ENCODE assay signal across 8 cellular contexts in the genomic region with DNA sequence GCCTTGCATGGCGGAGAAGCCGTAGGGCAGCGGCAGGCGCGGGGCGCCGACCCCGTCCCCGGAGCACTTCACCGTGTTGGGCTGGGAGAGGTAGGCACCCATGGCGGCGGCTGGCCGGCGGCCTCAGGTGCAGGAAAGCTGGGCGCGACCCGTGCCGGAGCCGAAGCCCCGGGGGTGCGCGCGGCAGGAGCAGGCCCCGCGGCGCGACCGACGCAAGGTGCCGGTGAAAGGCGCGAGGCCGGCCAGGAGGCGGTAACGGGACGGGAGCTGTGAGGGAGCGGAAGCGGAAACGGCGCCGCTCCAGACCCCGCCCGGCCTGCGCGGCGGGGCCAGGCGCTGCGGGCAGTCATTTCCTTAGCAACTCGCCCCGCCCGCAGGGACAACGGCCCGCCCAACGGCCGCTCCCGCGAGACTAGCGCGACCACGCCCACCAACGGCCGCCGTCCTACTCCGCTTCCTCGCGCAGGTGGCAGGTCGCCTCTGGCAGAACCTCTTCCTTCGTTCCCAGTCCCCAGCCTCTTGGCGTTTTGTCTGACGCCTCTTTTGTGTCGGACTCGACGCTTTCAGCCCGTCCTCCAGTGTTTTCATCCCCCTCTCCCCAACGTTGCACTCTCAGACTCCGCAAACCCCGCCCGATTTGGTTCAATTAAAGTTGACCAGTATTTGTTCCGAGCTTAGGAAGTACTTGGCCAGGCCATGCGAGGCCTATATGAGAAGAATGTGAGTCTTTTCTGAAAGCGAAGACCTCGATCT. TPM values are rescaled to one million over a fixed set of nuclear protein-coding genes. Genes with fewer than 3 reads are reported as not detected.
A peak's percentile ranks its signal among the peaks of the same experiment; 100 is the strongest.
DNase-seq lines count a peak whose midpoint lies in the region; ATAC-seq, FAIRE-seq and TF ChIP-seq lines count a peak whose summit lies in the region.

A gene with protein sequence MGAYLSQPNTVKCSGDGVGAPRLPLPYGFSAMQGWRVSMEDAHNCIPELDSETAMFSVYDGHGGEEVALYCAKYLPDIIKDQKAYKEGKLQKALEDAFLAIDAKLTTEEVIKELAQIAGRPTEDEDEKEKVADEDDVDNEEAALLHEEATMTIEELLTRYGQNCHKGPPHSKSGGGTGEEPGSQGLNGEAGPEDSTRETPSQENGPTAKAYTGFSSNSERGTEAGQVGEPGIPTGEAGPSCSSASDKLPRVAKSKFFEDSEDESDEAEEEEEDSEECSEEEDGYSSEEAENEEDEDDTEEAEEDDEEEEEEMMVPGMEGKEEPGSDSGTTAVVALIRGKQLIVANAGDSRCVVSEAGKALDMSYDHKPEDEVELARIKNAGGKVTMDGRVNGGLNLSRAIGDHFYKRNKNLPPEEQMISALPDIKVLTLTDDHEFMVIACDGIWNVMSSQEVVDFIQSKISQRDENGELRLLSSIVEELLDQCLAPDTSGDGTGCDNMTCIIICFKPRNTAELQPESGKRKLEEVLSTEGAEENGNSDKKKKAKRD (minus strand): TSS at position 271 of the 753 bp plus-strand sequence. CDS start 169 bp downstream, at position 102.

- DNase-seq in GM12865 (ENCODE audit: low read depth) (peak; percentile 97), NCI-H1417 (lab: John Stamatoyannopoulos, UW) (peak; percentile 98 to 99 (median 98)), head of caudate nucleus (peak; percentile 90 to 99 (median 98)), pancreas (peak; percentile 94 to 99 (median 97)), thyroid gland (peak; percentile 96)
- DNase-seq in activated naive CD8-positive, alpha-beta T cell treated with anti-CD3 and anti-CD28 coated beads, Interleukin-2, amount 10 ng/mL, durations not matched to agents 7 days and 5 days, result peak; percentile 98

- peak within 1 kb of the TSS; percentile 93 for H2AFZ ChIP-seq in SU-DHL-6 (ENCODE audit: low read depth, low read length, severe bottlenecking)

- H3K9me2 ChIP-seq in SU-DHL-6 (replicated peaks; ENCODE audit: insufficient read depth, low read length), result no peaks in the 10 kb centered on the region

- peaks cover 3% of the 10 kb centered on the region for H3K9me3 Mint-ChIP-seq in activated naive CD8-positive, alpha-beta T cell treated with anti-CD3 and anti-CD28 coated beads, Interleukin-2, amount 10 ng/mL, durations not matched to agents 7 days and 5 days

- peaks cover 49% of the 10 kb centered on the region for H3K79me2 ChIP-seq in SU-DHL-6 (ENCODE audit: insufficient read depth, low read length)

- peaks cover 7% of the 10 kb centered on the region for H3K36me3 Mint-ChIP-seq in activated naive CD8-positive, alpha-beta T cell treated with anti-CD3 and anti-CD28 coated beads, Interleukin-2, amount 10 ng/mL, durations not matched to agents 7 days and 5 days

- no peak for FAIRE-seq in pancreas (lab: Jason Lieb, UNC)

- no peak for TF ChIP-seq CTCF in GM12865 (IDR thresholded peaks at IDR 0.05; ENCODE audit: insufficient read depth, low read depth, low read length, missing control alignments)
- TF ChIP-seq CTCF in SU-DHL-6 (IDR thresholded peaks at IDR 0.05; ENCODE audit: insufficient read depth, low read length, poor library complexity, severe bottlenecking), result no peak
- no peak for TF ChIP-seq CTCF in pancreas (IDR thresholded peaks at IDR 0.05)
- TF ChIP-seq CTCF in thyroid gland (IDR thresholded peaks at IDR 0.05), result peak in 1 of 6 experiments; percentile 10

- H3K4me3 Mint-ChIP-seq in activated naive CD8-positive, alpha-beta T cell treated with anti-CD3 and anti-CD28 coated beads, Interleukin-2, amount 10 ng/mL, durations not matched to agents 7 days and 5 days, result peak within 1 kb of the TSS; percentile 90

- H3K4me3 ChIP-seq in GM12865 (ENCODE audit: low read depth, low read length), result peak within 1 kb of the TSS; percentile 90
- peak within 1 kb of the TSS; percentile 98 for H3K4me3 ChIP-seq in SU-DHL-6 (ENCODE audit: insufficient read depth, low read length, poor library complexity, severe bottlenecking)
- H3K4me3 ChIP-seq in pancreas, result peak within 1 kb of the TSS; percentile 89 to 100 (median 100)
- peak within 1 kb of the TSS; percentile 96 to 100 (median 97) for H3K4me3 ChIP-seq in thyroid gland (replicated peaks in 1 of 3)

- H3K27me3 ChIP-seq in SU-DHL-6 (ENCODE audit: low read length), result no peaks in the 10 kb centered on the region
- no peaks in the 10 kb centered on the region for H3K27me3 ChIP-seq in pancreas
- no peaks in the 10 kb centered on the region for H3K27me3 ChIP-seq in thyroid gland

- H3K27me3 Mint-ChIP-seq in activated naive CD8-positive, alpha-beta T cell treated with anti-CD3 and anti-CD28 coated beads, Interleukin-2, amount 10 ng/mL, durations not matched to agents 7 days and 5 days, result peaks cover 7% of the 10 kb centered on the region

- peak within 1 kb of the TSS; percentile 100 for H3K4me2 ChIP-seq in SU-DHL-6 (ENCODE audit: low read depth, low read length, poor library complexity, severe bottlenecking)

- peaks cover 26% of the 10 kb centered on the region for H3K4me1 Mint-ChIP-seq in activated naive CD8-positive, alpha-beta T cell treated with anti-CD3 and anti-CD28 coated beads, Interleukin-2, amount 10 ng/mL, durations not matched to agents 7 days and 5 days

- POLR2A ChIA-PET in activated naive CD8-positive, alpha-beta T cell treated with anti-CD3 and anti-CD28 coated beads, Interleukin-2, amount 10 ng/mL, durations not matched to agents 7 days and 5 days (lab: Charles Lee), result interaction anchor here (0.6 to 4.2 kb wide), 19 partner anchors 9 to 1417 kb away, joined by 3 to 91 read pairs (median 4); a partner anchor contains a TSS

- H3K36me3 ChIP-seq in SU-DHL-6 (ENCODE audit: low read length), result peaks cover 10% of the 10 kb centered on the region
- H3K36me3 ChIP-seq in pancreas, result no peaks in the 10 kb centered on the region
- no peaks in the 10 kb centered on the region for H3K36me3 ChIP-seq in thyroid gland

- H3K27ac Mint-ChIP-seq in activated naive CD8-positive, alpha-beta T cell treated with anti-CD3 and anti-CD28 coated beads, Interleukin-2, amount 10 ng/mL, durations not matched to agents 7 days and 5 days, result peak within 1 kb of the TSS; percentile 85

- peaks cover 0 to 20% (median 8%) of the 10 kb centered on the region in 3 donors for H3K4me1 ChIP-seq in pancreas
- peaks cover 10 to 18% of the 10 kb centered on the region in 2 donors for H3K4me1 ChIP-seq in thyroid gland

- H4K20me1 ChIP-seq in SU-DHL-6 (ENCODE audit: low read depth, low read length), result peaks cover 22% of the 10 kb centered on the region

- peaks cover 5% of the 10 kb centered on the region; the same call in 1 of the 2 replicates for H3F3A ChIP-seq in SU-DHL-6 (ENCODE audit: insufficient read depth)

- H3K9me3 ChIP-seq in SU-DHL-6 (ENCODE audit: insufficient read depth, low read length) (no peaks in the 10 kb centered on the region), pancreas (no peaks in the 10 kb centered on the region), thyroid gland (no peaks in the 10 kb centered on the region)

- peak in 1 of 2 donors; percentile 86 for TF ChIP-seq POLR2A in thyroid gland (IDR thresholded peaks at IDR 0.05)

- H3K9ac ChIP-seq in SU-DHL-6 (ENCODE audit: low read length), result peak within 1 kb of the TSS; percentile 99

- intact Hi-C loops in head of caudate nucleus (cut with DNase I), result loop anchor here (1.0 to 2.0 kb wide), 2 partner anchors 19 to 29 kb away; a partner anchor contains a TSS
- intact Hi-C loops in pancreas (cut with DNase I), result no loop called here
- intact Hi-C loops in thyroid gland (cut with DNase I), result loop anchor here (2.0 to 5.0 kb wide), 2 partner anchors 19 to 42 kb away; a partner anchor contains a TSS

- WGBS in pancreas, 2 donors, result 0% methylated on average over 55 to 82 of the region's 82 CpGs
- WGBS in thyroid gland, 2 donors, result 1 to 3% methylated on average over 26 to 31 of the region's 82 CpGs

- ATAC-seq in HG02759 (IDR thresholded peaks at IDR 0.05; ENCODE audit: unreplicated experiment), result peak; percentile 96
- peak; percentile 97 for ATAC-seq in activated naive CD8-positive, alpha-beta T cell treated with anti-CD3 and anti-CD28 coated beads, Interleukin-2, amount 10 ng/mL, durations not matched to agents 7 days and 5 days (ENCODE audit: low read depth)
- ATAC-seq in pancreas, result peak; percentile 99 to 100 (median 99)

- H3K27ac ChIP-seq in SU-DHL-6 (ENCODE audit: low read depth, low read length), result peak within 1 kb of the TSS; percentile 70
- peak within 1 kb of the TSS; percentile 66 to 80 (median 70) for H3K27ac ChIP-seq in pancreas
- peak within 1 kb of the TSS; percentile 54 to 80 (median 58) for H3K27ac ChIP-seq in thyroid gland

RNA-seq across cellular contexts. Expression of the gene that starts here (rescaled TPM):
- total RNA-seq in activated naive CD8-positive, alpha-beta T cell treated with anti-CD3 and anti-CD28 coated beads, Interleukin-2, amount 10 ng/mL, durations not matched to agents 7 days and 5 days, result 10 to 100 TPM; 90.1 to 91.3 TPM
- 10 to 100 TPM; 23.6 to 37.8 (median 28.7) TPM for total RNA-seq in pancreas
- polyA plus RNA-seq in pancreas, result 10 to 100 TPM; 28.6 to 31.8 TPM
- total RNA-seq in thyroid gland, result 10 to 100 TPM; 55.4 to 75.2 (median 59.5) TPM

Comparison
In these comparisons a context has a peak if more than half of its experiments do, and no peak if none do; other contexts are left out.
1. Peak in every context shown above with its lines: DNase-seq, ATAC-seq, H3K4me3 ChIP-seq and H3K27ac ChIP-seq.
2. intact Hi-C loops: an anchor here in head of caudate nucleus (1.0 to 2.0 kb wide) and thyroid gland (2.0 to 5.0 kb wide); none called in pancreas.